8 cellular contexts compared by ENCODE assay signal in the genomic region with DNA sequence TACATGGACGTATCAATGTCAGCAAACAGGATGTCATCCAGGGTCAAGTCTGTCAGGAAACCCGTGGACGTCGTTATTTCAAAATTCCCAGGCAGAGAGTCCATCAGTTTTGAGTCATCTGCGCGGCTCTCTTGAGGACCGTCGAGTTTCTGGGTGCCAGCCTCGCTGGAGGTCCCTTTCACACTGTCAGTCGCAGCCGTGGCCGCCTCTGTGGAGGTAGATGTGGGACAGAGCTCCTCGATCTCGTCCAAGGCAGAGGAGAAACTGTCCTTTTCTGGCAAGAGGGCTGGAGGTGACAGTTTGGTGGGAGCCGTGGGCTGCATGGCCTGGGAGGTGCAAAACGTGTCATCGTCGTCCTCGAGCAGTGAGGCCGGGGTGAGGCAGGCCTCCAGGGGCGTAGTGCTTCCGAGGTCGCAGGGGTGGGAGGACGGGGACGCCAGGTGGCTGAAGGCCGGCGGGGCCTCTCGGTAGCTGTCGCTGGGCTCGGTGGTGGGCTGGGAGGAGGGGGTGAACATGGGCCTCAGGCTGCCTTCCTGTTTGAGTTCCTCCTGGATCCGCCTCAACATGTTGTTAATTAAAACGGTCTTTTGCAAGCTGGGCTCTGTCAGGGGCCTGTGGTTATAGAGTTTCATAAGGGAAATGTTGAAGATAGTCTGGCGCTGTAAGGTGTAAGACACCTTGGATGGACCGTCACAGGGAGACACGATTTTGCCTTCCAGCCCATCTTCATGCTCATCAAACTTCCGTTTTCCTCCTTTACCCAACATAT. TPM values are rescaled to one million over a fixed set of nuclear protein-coding genes. Genes with fewer than 3 reads are reported as not detected.
A peak's percentile ranks its signal among the peaks of the same experiment; 100 is the strongest.
DNase-seq lines count a peak whose midpoint lies in the region; ATAC-seq, FAIRE-seq and TF ChIP-seq lines count a peak whose summit lies in the region.

No MANE protein-coding gene starts in this region.

- POLR2A ChIA-PET in CD4-positive, alpha-beta T cell (lab: Charles Lee): interaction anchor here (0.9 to 1.5 kb wide), 3 partner anchors 8 to 114 kb away, joined by 3 to 4 read pairs (median 3); a partner anchor contains a TSS
- POLR2A ChIA-PET in K562 (lab: Yijun Ruan, JAX): interaction anchor here (0.6 to 2.3 kb wide), 3 partner anchors 11 to 693 kb away, joined by 3 to 6 read pairs (median 3); no protein-coding TSS in a partner anchor

- H3K79me2 ChIP-seq in K562 (ENCODE audit: control insufficient read depth, insufficient read depth, low read length): peaks cover 81% of the 10 kb centered on the region

- H3K4me2 ChIP-seq in K562 (ENCODE audit: insufficient read depth, low read length): no peak overlapping the region

- no peak for FAIRE-seq in K562 (lab: Jason Lieb, UNC)

- TF ChIP-seq POLR2A in K562 (conservative IDR thresholded peaks at IDR 0.05): no peak

- H3K27me3 Mint-ChIP-seq in CD4-positive, alpha-beta T cell: no peaks in the 10 kb centered on the region

- H3K9me1 ChIP-seq in K562 (ENCODE audit: control insufficient read depth, insufficient read depth, low read length): no peaks in the 10 kb centered on the region

- peak overlapping the region; percentile 74 for H3K27ac Mint-ChIP-seq in CD4-positive, alpha-beta T cell

- H3K27me3 ChIP-seq in CD4-positive, alpha-beta T cell (ENCODE audit: control insufficient read depth, insufficient read depth, low read length): no peaks in the 10 kb centered on the region
- H3K27me3 ChIP-seq in K562 (ENCODE audit: control insufficient read depth in 2 of 2, insufficient read depth in 2 of 2, low read length in 2 of 2): no peaks in the 10 kb centered on the region

- no peak overlapping the region for H2AFZ ChIP-seq in K562 (ENCODE audit: low read depth, low read length)

- WGBS in K562 (ENCODE audit: insufficient coverage, low coverage, missing lambda C conversion rate): 91% methylated on average over 29 of the region's 36 CpGs

- TF ChIP-seq CTCF in CD4-positive, alpha-beta T cell (IDR thresholded peaks at IDR 0.05): no peak
- TF ChIP-seq CTCF in K562 (IDR thresholded peaks at IDR 0.05 in 2 of 3, conservative IDR thresholded peaks at IDR 0.05 in 1 of 3; ENCODE audit: insufficient read depth in 2 of 3, low read depth in 1 of 3, low read length in 3 of 3): no peak

- H3K9me3 Mint-ChIP-seq in CD4-positive, alpha-beta T cell: no peaks in the 10 kb centered on the region

- H4K20me1 ChIP-seq in K562 (replicated peaks; ENCODE audit: control insufficient read depth, insufficient read depth, low read length): 0 out of 2 replicates have a peak, but pooled peaks cover 5% of the 10 kb centered on the region

- peaks cover 17 to 43% of the 10 kb centered on the region in 2 experiments for H3K4me1 ChIP-seq in K562 (replicated peaks in 1 of 2; ENCODE audit: control insufficient read depth in 2 of 2, insufficient read depth in 2 of 2, low read length in 2 of 2)

- H3K27ac ChIP-seq in CD4-positive, alpha-beta T cell (ENCODE audit: low read depth, low read length): peak overlapping the region; percentile 5
- H3K27ac ChIP-seq in K562 (ENCODE audit: extremely low read depth, low read depth, low read length): no peak overlapping the region

- H3K4me3 ChIP-seq in K562: no peak overlapping the region

- no peak overlapping the region for H3K9ac ChIP-seq in K562 (ENCODE audit: insufficient read depth in 1 of 2, low read depth in 2 of 2, low read length in 2 of 2)

- no peak for TF ChIP-seq RAD21 in K562 (CRISPR knock-in tag; conservative IDR thresholded peaks at IDR 0.05 in 1 of 2, IDR thresholded peaks at IDR 0.05 in 1 of 2)

- no peak for DNase-seq in CD4-positive, alpha-beta T cell
- peak in 1 of 4 experiments; percentile 31 for DNase-seq in K562 (ENCODE audit: extremely low read depth in 1 of 4, low spot score in 3 of 4)
- DNase-seq in NCI-H1417 treated with DMSO at 0.1 percent for 48 hours (lab: John Stamatoyannopoulos, UW): no peak
- DNase-seq in hippocampal formation (lab: John Stamatoyannopoulos, UW): no peak
- no peak for DNase-seq in mucosa of gallbladder (ENCODE audit: low spot score)
- no peak for DNase-seq in EL

- ATAC-seq in CD4-positive, alpha-beta T cell (ENCODE audit: poor library complexity): peak; percentile 30
- ATAC-seq in GM19372 (IDR thresholded peaks at IDR 0.05; ENCODE audit: low read depth, unreplicated experiment): peak; percentile 55
- peak; percentile 76 for ATAC-seq in HG03432 (IDR thresholded peaks at IDR 0.05; ENCODE audit: unreplicated experiment)
- no peak for ATAC-seq in K562

- H3K4me3 Mint-ChIP-seq in CD4-positive, alpha-beta T cell: peak overlapping the region; percentile 49

- no peak for TF ChIP-seq EP300 in K562 (IDR thresholded peaks at IDR 0.05; ENCODE audit: low read length)

- H3K36me3 ChIP-seq in K562 (ENCODE audit: control insufficient read depth, insufficient read depth, low read length): peaks cover 74% of the 10 kb centered on the region

- peaks cover 56% of the 10 kb centered on the region for H3K36me3 Mint-ChIP-seq in CD4-positive, alpha-beta T cell (ENCODE audit: low read depth)

- no peaks in the 10 kb centered on the region for H3K9me3 ChIP-seq in CD4-positive, alpha-beta T cell (ENCODE audit: control insufficient read depth, low read length)
- no peaks in the 10 kb centered on the region for H3K9me3 ChIP-seq in K562 (replicated peaks; ENCODE audit: control insufficient read depth, insufficient read depth, low read depth, low read length)

- in situ Hi-C loops in K562 (cut with MboI): no loop called here

- no TSS peak for BruUV-seq in K562 (replicated peaks; lab: Mats Ljungman, UMichigan)

- H3K4me1 Mint-ChIP-seq in CD4-positive, alpha-beta T cell (ENCODE audit: low read depth): peaks cover 61% of the 10 kb centered on the region

- CTCF ChIA-PET in CD4-positive, alpha-beta T cell (lab: Charles Lee): interaction anchor here (1.3 to 1.4 kb wide), 2 partner anchors 10 to 15 kb away, joined by 3 to 5 read pairs; no protein-coding TSS in a partner anchor
- CTCF ChIA-PET in K562 (lab: Yijun Ruan, JAX; ENCODE audit: low intra/inter-chr PET ratio): no interaction called here

- intact Hi-C loops in CD4-positive, alpha-beta T cell (cut with DNase I, micrococcal nuclease): no loop called here
- intact Hi-C loops in K562 (cut with micrococcal nuclease): no loop called here

TF ChIP-seq in K562, 482 proteins besides CTCF, POLR2A, EP300 and RAD21:
- TF ChIP-seq CBFB (CRISPR knock-in tag; IDR thresholded peaks at IDR 0.05) (no peak), ZFX (CRISPR knock-in tag; IDR thresholded peaks at IDR 0.05) (no peak), HMG20A (CRISPR knock-in tag; conservative IDR thresholded peaks at IDR 0.05) (no peak), POLR2G (IDR thresholded peaks at IDR 0.05; ENCODE audit: low read depth, low read length) (0 out of 2 replicates have a peak, but pooled peaks have one; percentile 21)

RNA-seq across cellular contexts. Expression of a gene that starts 17.4 kb away (rescaled TPM):
- 10 to 100 TPM; 50.5 to 54.1 TPM for total RNA-seq in CD4-positive, alpha-beta T cell
- total RNA-seq in K562 (2011; cell fraction: chromatin; rRNA removed; ENCODE audit: low replicate concordance): 9.0 and 18.6 TPM in 2 replicates
- total RNA-seq in K562 (2011; cell fraction: nucleolus; rRNA removed): 8.2 and 9.5 TPM in 2 replicates
- total RNA-seq in K562 (2011; cell fraction: nucleoplasm; rRNA removed): 17.8 and 37.0 TPM in 2 replicates
- total RNA-seq in K562 (2014; rRNA removed) (5.3 and 5.9 TPM in 2 replicates), K562 (2014; rRNA removed; fragmentation: Illumina TruSeq; extraction: Trizol) (5.7 and 6.1 TPM in 2 replicates), K562 (2015; rRNA removed; fragmentation: Illumina TruSeq; extraction: Trizol) (6.5 and 7.1 TPM in 2 replicates), K562 (2021) (11.3 and 11.6 TPM in 2 replicates), mucosa of gallbladder (19.8 TPM)
- polyA plus RNA-seq in K562 (2011; rRNA removed) (5.9 and 6.6 TPM in 2 replicates), K562 (2014; fragmentation: Illumina TruSeq; extraction: Trizol) (9.4 and 12.5 TPM in 2 replicates), K562 (2014; fragmentation: Nextera tagmentation; extraction: Ambion mirVana) (1 to 10 TPM; 3.0 to 3.4 TPM), K562 (2014; rRNA removed) (6.3 and 7.5 TPM in 2 replicates)
- polyA plus RNA-seq in K562 (2011; cell fraction: cytosol; rRNA removed): 6.1 and 8.2 TPM in 2 replicates
- polyA plus RNA-seq in K562 (2011; cell fraction: nucleus; rRNA removed): 5.4 and 7.0 TPM in 2 replicates
- 10.7 and 11.1 TPM in 2 replicates for polyA plus RNA-seq in K562 (2012)
- 11.4 and 12.5 TPM in 2 replicates for polyA minus RNA-seq in K562 (2011; rRNA and poly(A)+ RNA removed)
- 5.9 and 8.6 TPM in 2 replicates for polyA minus RNA-seq in K562 (2011; cell fraction: cytosol; rRNA and poly(A)+ RNA removed)
- 7.7 and 10.0 TPM in 2 replicates for polyA minus RNA-seq in K562 (2011; cell fraction: nucleus; rRNA and poly(A)+ RNA removed)
